Comparison of ENCODE assay signal across 8 cellular contexts in the genomic region with DNA sequence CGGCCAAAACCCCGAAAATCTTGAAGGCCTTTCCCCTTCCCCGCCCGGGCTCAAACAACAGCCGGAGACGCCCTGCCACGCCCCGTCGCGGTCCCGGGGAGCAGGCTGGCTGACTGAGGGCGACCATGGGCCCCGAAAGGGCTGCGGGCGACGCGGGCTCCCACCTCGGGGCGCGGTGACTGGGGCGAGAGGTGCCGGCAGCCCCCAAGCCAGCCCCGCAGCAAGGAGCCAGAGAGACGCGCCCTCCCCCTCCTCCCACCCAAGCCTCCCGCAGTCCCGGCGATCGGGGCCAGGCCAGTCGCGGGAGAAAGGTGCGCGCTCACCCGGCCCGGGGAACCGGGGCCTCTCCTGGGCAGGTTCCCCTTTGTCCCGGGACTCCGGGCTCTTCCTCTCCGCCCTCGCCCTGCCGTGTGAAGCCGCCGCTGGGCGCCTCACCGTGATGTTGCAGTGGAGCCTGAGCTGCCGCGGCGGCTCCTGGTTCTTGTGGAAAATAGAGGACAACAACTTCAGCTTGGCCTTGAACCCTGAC. TPM values are rescaled to one million over a fixed set of nuclear protein-coding genes. Genes with fewer than 3 reads are reported as not detected.
DNase-seq lines count a peak whose midpoint lies in the region; ATAC-seq and TF ChIP-seq lines count a peak whose summit lies in the region.

No MANE protein-coding gene starts in this region.

- no peaks in the 10 kb centered on the region for H3K36me3 ChIP-seq in A673 (ENCODE audit: insufficient read depth, low read length, poor library complexity, severe bottlenecking)
- no peaks in the 10 kb centered on the region for H3K36me3 ChIP-seq in SJCRH30
- H3K36me3 ChIP-seq in cardiac muscle cell = no peaks in the 10 kb centered on the region

- CTCF ChIA-PET in A673 (lab: Charles Lee) = interaction anchor here (0.7 to 0.9 kb wide), 3 partner anchors 17 to 88 kb away, joined by 3 read pairs; a partner anchor contains a TSS

- H3K9me3 ChIP-seq in A673 (ENCODE audit: low read depth, low read length, poor library complexity, severe bottlenecking) (no peaks in the 10 kb centered on the region), SJCRH30 (replicated peaks) (no peaks in the 10 kb centered on the region), cardiac muscle cell (ENCODE audit: low read depth) (no peaks in the 10 kb centered on the region)

- peak overlapping the region; percentile 82 for H3K4me3 Mint-ChIP-seq in activated naive CD8-positive, alpha-beta T cell
- peak overlapping the region; percentile 87 for H3K4me3 Mint-ChIP-seq in progenitor cell of endocrine pancreas (ENCODE audit: low read depth)

- peak overlapping the region; percentile 68 for H3K4me3 ChIP-seq in A673 (ENCODE audit: low read depth, low read length, poor library complexity, severe bottlenecking)
- peak overlapping the region; percentile 80 for H3K4me3 ChIP-seq in SJCRH30
- peak overlapping the region; percentile 74 for H3K4me3 ChIP-seq in cardiac muscle cell

- intact Hi-C loops in A673 (cut with micrococcal nuclease; ENCODE audit: unreplicated experiment) = no loop called here

- DNase-seq in A673 (ENCODE audit: low spot score) (peak; percentile 22), SJCRH30 (peak; percentile 37 to 44), cardiac muscle cell (ENCODE audit: low read depth in 1 of 2, low spot score in 1 of 2) (peak; percentile 41 to 42), progenitor cell of endocrine pancreas (ENCODE audit: low spot score, unreplicated experiment) (peak; percentile 44), NCI-H345 (lab: John Stamatoyannopoulos, UW) (no peak), SHP77 treated with DMSO at 0.1 percent for 48 hours (lab: John Stamatoyannopoulos, UW) (no peak)

- TF ChIP-seq CTCF in A673 (conservative IDR thresholded peaks at IDR 0.05; ENCODE audit: low read depth, low read length) (no peak), cardiac muscle cell (IDR thresholded peaks at IDR 0.05; ENCODE audit: low read depth, low read length) (no peak), progenitor cell of endocrine pancreas (IDR thresholded peaks at IDR 0.05; ENCODE audit: unreplicated experiment) (no peak)

- peak overlapping the region; percentile 22 for H3K27ac Mint-ChIP-seq in activated naive CD8-positive, alpha-beta T cell
- H3K27ac Mint-ChIP-seq in progenitor cell of endocrine pancreas = peak overlapping the region; percentile 97

- no peaks in the 10 kb centered on the region for H3K9me3 Mint-ChIP-seq in activated naive CD8-positive, alpha-beta T cell (ENCODE audit: low read depth)
- H3K9me3 Mint-ChIP-seq in progenitor cell of endocrine pancreas (ENCODE audit: low read depth) = no peaks in the 10 kb centered on the region

- H3K4me1 Mint-ChIP-seq in activated naive CD8-positive, alpha-beta T cell (ENCODE audit: low read depth) = peaks cover 7% of the 10 kb centered on the region
- H3K4me1 Mint-ChIP-seq in progenitor cell of endocrine pancreas (ENCODE audit: low read depth) = peaks cover 9% of the 10 kb centered on the region

- no peaks in the 10 kb centered on the region for H3K27me3 Mint-ChIP-seq in activated naive CD8-positive, alpha-beta T cell
- H3K27me3 Mint-ChIP-seq in progenitor cell of endocrine pancreas = peaks cover 6% of the 10 kb centered on the region

- ATAC-seq in GM21381 (IDR thresholded peaks at IDR 0.05; ENCODE audit: unreplicated experiment) = peak; percentile 47

- BruUV-seq in A673 (replicated peaks; lab: Mats Ljungman, UMichigan) = no TSS peak

- H3K27ac ChIP-seq in A673 (ENCODE audit: low read depth, low read length, poor library complexity, severe bottlenecking) = peak overlapping the region; percentile 68
- peak overlapping the region; percentile 53 for H3K27ac ChIP-seq in SJCRH30
- peak overlapping the region; percentile 89 for H3K27ac ChIP-seq in cardiac muscle cell

- no peaks in the 10 kb centered on the region for H3K27me3 ChIP-seq in A673 (replicated peaks; ENCODE audit: insufficient read depth, low read depth, low read length, poor library complexity)
- no peaks in the 10 kb centered on the region for H3K27me3 ChIP-seq in SJCRH30
- H3K27me3 ChIP-seq in cardiac muscle cell = no peaks in the 10 kb centered on the region

- H3K4me1 ChIP-seq in A673 (ENCODE audit: insufficient read depth, low read length, poor library complexity, severe bottlenecking) (no peaks in the 10 kb centered on the region), SJCRH30 (0 out of 2 replicates have a peak, but pooled peaks cover 3% of the 10 kb centered on the region), cardiac muscle cell (ENCODE audit: low read depth) (no peaks in the 10 kb centered on the region)

- POLR2A ChIA-PET in A673 (lab: Charles Lee; ENCODE audit: low non-redundant PET) = no interaction called here

- peaks cover 2% of the 10 kb centered on the region for H3K36me3 Mint-ChIP-seq in activated naive CD8-positive, alpha-beta T cell
- H3K36me3 Mint-ChIP-seq in progenitor cell of endocrine pancreas (ENCODE audit: insufficient read depth) = peaks cover 5% of the 10 kb centered on the region

RNA-seq across cellular contexts. Expression of a gene that starts 30.6 kb away (rescaled TPM):
- 15.2 and 22.0 TPM in 2 replicates for total RNA-seq in A673 (2021)
- total RNA-seq in SJCRH30 (2014; rRNA removed; shearing (Covaris generic)) = 10.5 and 16.4 TPM in 2 replicates
- 24.4 and 38.3 TPM in 2 replicates for total RNA-seq in cardiac muscle cell
- polyA plus RNA-seq in cardiac muscle cell = 24.8 and 28.1 TPM in 2 replicates
- 44.6 and 46.7 TPM in 2 replicates for total RNA-seq in progenitor cell of endocrine pancreas

Comparison
In these comparisons a context has a peak if more than half of its experiments do, and no peak if none do; other contexts are left out.
1. DNase-seq: peak in A673 (single experiment), SJCRH30 (2 of 2), cardiac muscle cell (2 of 2) and progenitor cell of endocrine pancreas (single experiment); none in NCI-H345 (single experiment) and SHP77 treated with DMSO at 0.1 percent for 48 hours (single experiment).
2. Peak in every context shown above with its lines, with median percentiles within 50 percentile points of each other: H3K27ac ChIP-seq and H3K4me3 ChIP-seq.